Comparison of ENCODE assay signal across 8 cellular contexts in genomic region chr22:17172172-17172833, GRCh38. TPM values are rescaled to one million over a fixed set of nuclear protein-coding genes. Genes with fewer than 3 reads are reported as not detected.
A peak's percentile ranks its signal among the peaks of the same experiment; 100 is the strongest.
DNase-seq lines count a peak whose midpoint lies in the region; ATAC-seq and TF ChIP-seq lines count a peak whose summit lies in the region.

No MANE protein-coding gene starts in this region.

- TF ChIP-seq EP300 in gastroesophageal sphincter (IDR thresholded peaks at IDR 0.05): no peak

- in situ Hi-C loops in GM13977 (cut with MboI; ENCODE audit: low pct_unique_long_range_greater_than_20kb, low sequenced_read_pairs, unreplicated experiment): no loop called here

- peak overlapping the region; percentile 53 for H3K9ac ChIP-seq in trophoblast cell (ENCODE audit: low read length)

- no peaks in the 10 kb centered on the region for H3K9me3 ChIP-seq in WERI-Rb-1 (ENCODE audit: severe bottlenecking)
- no peaks in the 10 kb centered on the region for H3K9me3 ChIP-seq in gastroesophageal sphincter
- no peaks in the 10 kb centered on the region for H3K9me3 ChIP-seq in trophoblast cell (ENCODE audit: insufficient read depth, low read depth, low read length)

- H2BK12ac ChIP-seq in trophoblast cell (ENCODE audit: low read length): no peak overlapping the region

- H3K14ac ChIP-seq in trophoblast cell (ENCODE audit: low read length): peak overlapping the region; percentile 1

- H3K27me3 ChIP-seq in WERI-Rb-1 (ENCODE audit: insufficient read depth, low read depth, severe bottlenecking): no peaks in the 10 kb centered on the region
- no peaks in the 10 kb centered on the region for H3K27me3 ChIP-seq in gastroesophageal sphincter
- no peaks in the 10 kb centered on the region for H3K27me3 ChIP-seq in trophoblast cell (ENCODE audit: insufficient read depth, low read length)

- peaks cover 2% of the 10 kb centered on the region for H3K79me2 ChIP-seq in trophoblast cell (ENCODE audit: control insufficient read depth, insufficient read depth, low read length, poor library complexity)

- no peak overlapping the region for H2AK5ac ChIP-seq in trophoblast cell (ENCODE audit: low read length)

- no peak overlapping the region for H2BK120ac ChIP-seq in trophoblast cell (ENCODE audit: insufficient read depth, low read length, poor library complexity)

- H3K4me3 ChIP-seq in WERI-Rb-1 (ENCODE audit: low read depth, low read length): peak overlapping the region; percentile 70; the same call in 1 of the 2 replicates
- H3K4me3 ChIP-seq in gastroesophageal sphincter: peak overlapping the region; percentile 60 to 73
- H3K4me3 ChIP-seq in trophoblast cell (ENCODE audit: low read depth, low read length): peak overlapping the region; percentile 62

- H3K4ac ChIP-seq in trophoblast cell (ENCODE audit: low read depth, low read length): no peak overlapping the region

- 54 to 64% methylated on average over 11 to 12 of the region's 17 CpGs for WGBS in gastroesophageal sphincter (ENCODE audit: low coverage in 1 of 2), 2 donors
- WGBS in trophoblast cell (ENCODE audit: extremely low coverage, insufficient coverage, insufficient read length): no CpG with 5 or more reads among the region's 17 CpGs

- H4K91ac ChIP-seq in trophoblast cell (ENCODE audit: low read depth, low read length): peak overlapping the region; percentile 46

- peak overlapping the region; percentile 73 for H3K4me2 ChIP-seq in trophoblast cell (ENCODE audit: low read length)

- no peak overlapping the region for H2BK5ac ChIP-seq in trophoblast cell (ENCODE audit: low read depth, low read length, poor library complexity)

- peak overlapping the region; percentile 93 for H2AFZ ChIP-seq in trophoblast cell (ENCODE audit: insufficient read depth, low read length, poor library complexity)

- peaks cover 4% of the 10 kb centered on the region for H3K79me1 ChIP-seq in trophoblast cell (ENCODE audit: low read length)

- no peaks in the 10 kb centered on the region for H3K36me3 ChIP-seq in WERI-Rb-1
- H3K36me3 ChIP-seq in gastroesophageal sphincter: no peaks in the 10 kb centered on the region
- H3K36me3 ChIP-seq in trophoblast cell (ENCODE audit: control insufficient read depth in 1 of 2, insufficient read depth in 2 of 2, low read length in 2 of 2): no peaks in the 10 kb centered on the region

- no peak for TF ChIP-seq POLR2A in gastroesophageal sphincter (IDR thresholded peaks at IDR 0.05)

- peak; percentile 11 for ATAC-seq in GM18870 (IDR thresholded peaks at IDR 0.05; ENCODE audit: unreplicated experiment)
- ATAC-seq in gastroesophageal sphincter: no peak
- no peak for ATAC-seq in GM19455 (IDR thresholded peaks at IDR 0.05; ENCODE audit: unreplicated experiment)
- ATAC-seq in GM21619 (IDR thresholded peaks at IDR 0.05; ENCODE audit: unreplicated experiment): no peak

- no peak for DNase-seq in WERI-Rb-1
- DNase-seq in trophoblast cell: peak; percentile 27 to 68
- DNase-seq in DMS79 (lab: John Stamatoyannopoulos, UW): no peak
- DNase-seq in GM13977 (ENCODE audit: low spot score): no peak

- peak overlapping the region; percentile 72; the same call in 1 of the 2 replicates for H3K27ac ChIP-seq in WERI-Rb-1
- peak overlapping the region; percentile 79 to 97 (median 94) for H3K27ac ChIP-seq in gastroesophageal sphincter
- no peak overlapping the region for H3K27ac ChIP-seq in trophoblast cell (ENCODE audit: low read depth, low read length)

- H3K4me1 ChIP-seq in gastroesophageal sphincter (peaks cover 0 to 20% (median 11%) of the 10 kb centered on the region in 3 donors), trophoblast cell (ENCODE audit: control insufficient read depth in 1 of 2, insufficient read depth in 2 of 2, low read length in 2 of 2) (peaks cover 0 to 4% of the 10 kb centered on the region in 2 experiments)

- H3K18ac ChIP-seq in trophoblast cell (ENCODE audit: low read length): no peak overlapping the region

- TF ChIP-seq CTCF in WERI-Rb-1 (IDR thresholded peaks at IDR 0.05; ENCODE audit: low read depth, low read length) (no peak), gastroesophageal sphincter (IDR thresholded peaks at IDR 0.05) (no peak), GM13977 (IDR thresholded peaks at IDR 0.05; ENCODE audit: extremely low read depth, insufficient read depth, missing control alignments) (no peak)

- H3K23ac ChIP-seq in trophoblast cell (ENCODE audit: low read length): no peak overlapping the region

- peak overlapping the region; percentile 76 for H4K12ac ChIP-seq in trophoblast cell (ENCODE audit: low read depth, low read length)

- H4K8ac ChIP-seq in trophoblast cell (ENCODE audit: low read depth, low read length): peak overlapping the region; percentile 96

RNA-seq across cellular contexts. Expression of gene HDHD5, which starts 13.2 kb away (rescaled TPM):
- 10 to 100 TPM; 20.4 to 37.1 (median 33.0) TPM for total RNA-seq in gastroesophageal sphincter
- polyA plus RNA-seq in trophoblast cell (2013): 11.7 and 12.8 TPM in 2 replicates

RNA-seq across cellular contexts. Expression of gene ADA2, which starts 46.9 kb away (rescaled TPM):
- total RNA-seq in gastroesophageal sphincter: 10 to 100 TPM in 1 of 4 donors, 1 to 10 TPM in 3; 4.7 to 16.4 (median 5.4) TPM
- polyA plus RNA-seq in trophoblast cell (2013): 5.6 and 5.7 TPM in 2 replicates

RNA-seq across cellular contexts. Expression of gene TMEM121B, which starts 51.1 kb away (rescaled TPM):
- total RNA-seq in gastroesophageal sphincter: under 1 TPM; 0.30 to 0.81 (median 0.54) TPM
- polyA plus RNA-seq in trophoblast cell (2013): 0.82 TPM in 2 replicates

Comparison
In these comparisons a context has a peak if more than half of its experiments do, and no peak if none do; other contexts are left out.
1. DNase-seq: peak in trophoblast cell (2 of 2); none in WERI-Rb-1 (single experiment), DMS79 (single experiment) and GM13977 (single experiment).
2. Peak in every context shown above with its lines, with median percentiles within 50 percentile points of each other: H3K4me3 ChIP-seq.